ENCODE assay signal across 16 cellular contexts in genomic region chr7:14825909-14826308, GRCh38.
DNase-seq lines count a peak whose midpoint lies in the region; ATAC-seq and TF ChIP-seq lines count a peak whose summit lies in the region.
"Had no signal": no experiment of that assay in that cellular context is flagged by ENCODE, and none has a peak within 500 bp of the region (broad histone marks: within the 10 kb centered on the region; RNA-seq: fewer than 3 reads in every experiment).

No MANE protein-coding gene starts in this region.

- ATAC-seq in Right ventricle myocardium superior (ENCODE audit: poor library complexity) (peak; percentile 81), upper lobe of right lung (peak; percentile 74), GM18517 (IDR thresholded peaks at IDR 0.05; ENCODE audit: unreplicated experiment) (no peak)
- no peak for ATAC-seq in activated T-cell treated with anti-CD3 and anti-CD28 coated beads, Interleukin-2, amount 50 U/mL, for 4 hours

- H3K4me1 ChIP-seq in upper lobe of right lung = no peaks in the 10 kb centered on the region

- peaks cover 8% of the 10 kb centered on the region for H3K9me3 Mint-ChIP-seq in activated T-cell treated with anti-CD3 and anti-CD28 coated beads, Interleukin-2, amount 50 U/mL, for 4 hours

- H3K27ac ChIP-seq in upper lobe of right lung = no peak overlapping the region
- H3K27ac ChIP-seq: GM23248 had no signal

- no peaks in the 10 kb centered on the region for H3K36me3 ChIP-seq in upper lobe of right lung

- H3K4me1 Mint-ChIP-seq in activated T-cell treated with anti-CD3 and anti-CD28 coated beads, Interleukin-2, amount 50 U/mL, for 4 hours (ENCODE audit: low read depth) = no peaks in the 10 kb centered on the region
- H3K4me1 Mint-ChIP-seq: B cell had no signal

- no peaks in the 10 kb centered on the region for H3K27me3 ChIP-seq in upper lobe of right lung

- TF ChIP-seq CTCF in LNCaP clone FGC (IDR thresholded peaks at IDR 0.05; ENCODE audit: control insufficient read depth, extremely low read depth, insufficient read depth) (no peak), epithelial cell of esophagus (IDR thresholded peaks at IDR 0.05; ENCODE audit: insufficient read depth, low read depth, low read length, missing control alignments) (no peak), upper lobe of right lung (IDR thresholded peaks at IDR 0.05) (no peak)

- H3K9me3 ChIP-seq in upper lobe of right lung = no peaks in the 10 kb centered on the region

- no peaks in the 10 kb centered on the region for H3K36me3 Mint-ChIP-seq in activated T-cell treated with anti-CD3 and anti-CD28 coated beads, Interleukin-2, amount 50 U/mL, for 4 hours (ENCODE audit: insufficient read depth)

- H3K4me3 ChIP-seq in LNCaP clone FGC (ENCODE audit: low read depth, low read length) (no peak overlapping the region), epithelial cell of esophagus (ENCODE audit: low read length) (no peak overlapping the region), upper lobe of right lung (no peak overlapping the region)
- H3K4me3 ChIP-seq: GM23248 had no signal

- intact Hi-C loops in Right ventricle myocardium superior (cut with DNase I) (loop anchor here (10.0 kb wide), 1 partner anchor 189 kb away; no protein-coding TSS in a partner anchor), cardiac septum (cut with DNase I) (no loop called here), upper lobe of right lung (cut with DNase I) (no loop called here)

- H3K27me3 Mint-ChIP-seq in activated T-cell treated with anti-CD3 and anti-CD28 coated beads, Interleukin-2, amount 50 U/mL, for 4 hours (ENCODE audit: low read depth) = no peaks in the 10 kb centered on the region
- H3K27me3 Mint-ChIP-seq: B cell; CD4-positive, alpha-beta T cell had no signal

- no peak for DNase-seq in Right ventricle myocardium superior
- no peak for DNase-seq in cardiac septum (ENCODE audit: low spot score)
- peak; percentile 30 for DNase-seq in LNCaP clone FGC (ENCODE audit: low read depth)
- DNase-seq in epithelial cell of esophagus (ENCODE audit: low read depth) = peak; percentile 14
- DNase-seq in upper lobe of right lung = no peak
- DNase-seq in activated T-cell treated with anti-CD3 and anti-CD28 coated beads, Interleukin-2, amount 50 U/mL, for 4 hours = no peak
- DNase-seq: C1 segment of cervical spinal cord; Calu3; CD4-positive, alpha-beta T cell; DMS 273 treated with DMSO at 0.1 percent for 48 hours; GF-D8; GM23248; H7; IMR-90 had no signal

- H3K4me3 Mint-ChIP-seq in activated T-cell treated with anti-CD3 and anti-CD28 coated beads, Interleukin-2, amount 50 U/mL, for 4 hours = no peak overlapping the region
- H3K4me3 Mint-ChIP-seq: B cell; CD4-positive, alpha-beta T cell had no signal

Comparison
In these comparisons a context has a peak if more than half of its experiments do, and no peak if none do; other contexts are left out.
1. ATAC-seq: peak in Right ventricle myocardium superior (single experiment) and upper lobe of right lung (single experiment); none in activated T-cell treated with anti-CD3 and anti-CD28 coated beads, Interleukin-2, amount 50 U/mL, for 4 hours (0 of 2) and GM18517 (single experiment).
2. DNase-seq: peak in LNCaP clone FGC (single experiment) and epithelial cell of esophagus (single experiment); none in Right ventricle myocardium superior (single experiment), cardiac septum (single experiment), upper lobe of right lung (single experiment) and activated T-cell treated with anti-CD3 and anti-CD28 coated beads, Interleukin-2, amount 50 U/mL, for 4 hours (single experiment).